8 cellular contexts compared by ENCODE assay signal in genomic region chr7:66114743-66115727, GRCh38. TPM values are rescaled to one million over a fixed set of nuclear protein-coding genes. Genes with fewer than 3 reads are reported as not detected.
A peak's percentile ranks its signal among the peaks of the same experiment; 100 is the strongest.
DNase-seq lines count a peak whose midpoint lies in the region; ATAC-seq, FAIRE-seq and TF ChIP-seq lines count a peak whose summit lies in the region.

CRCP (plus strand) TSS chr7:66114847; CDS start chr7:66114963, 116 bp downstream.

- H3K4me1 ChIP-seq in HepG2 (ENCODE audit: insufficient read depth, low read length), result peaks cover 57% of the 10 kb centered on the region

- no peaks in the 10 kb centered on the region for H3K9me3 ChIP-seq in HepG2 (ENCODE audit: low read length)

- peak within 1 kb of the TSS; percentile 98 for H3K9ac ChIP-seq in HepG2 (ENCODE audit: insufficient read depth, low read depth, low read length)

- TSS peak; percentile 88 for BruUV-seq in HepG2 (replicated peaks; lab: Mats Ljungman, UMichigan)

- TF ChIP-seq RAD21 in HepG2 (CRISPR knock-in tag; IDR thresholded peaks at IDR 0.05), result no peak; the same call in 1 of the 2 replicates

- H3K27ac Mint-ChIP-seq in activated CD4-positive, alpha-beta T cell treated with anti-CD3 and anti-CD28 coated beads, Interleukin-2, amount 10 ng/mL, durations not matched to agents 7 days and 5 days, result peak within 1 kb of the TSS; percentile 97
- peak within 1 kb of the TSS; percentile 97 for H3K27ac Mint-ChIP-seq in dendritic cell treated with granulocyte-macrophage colony-stimulating factor and Interleukin-4, amounts not matched to agents 40 ng/mL and 50 ng/mL, for 4 days

- H3K36me3 Mint-ChIP-seq in activated CD4-positive, alpha-beta T cell treated with anti-CD3 and anti-CD28 coated beads, Interleukin-2, amount 10 ng/mL, durations not matched to agents 7 days and 5 days (ENCODE audit: low read depth), result peaks cover 24% of the 10 kb centered on the region
- H3K36me3 Mint-ChIP-seq in dendritic cell treated with granulocyte-macrophage colony-stimulating factor and Interleukin-4, amounts not matched to agents 40 ng/mL and 50 ng/mL, for 4 days (ENCODE audit: low read depth), result peaks cover 38% of the 10 kb centered on the region

- H3K4me3 Mint-ChIP-seq in activated CD4-positive, alpha-beta T cell treated with anti-CD3 and anti-CD28 coated beads, Interleukin-2, amount 10 ng/mL, durations not matched to agents 7 days and 5 days, result peak within 1 kb of the TSS; percentile 96
- peak within 1 kb of the TSS; percentile 87 for H3K4me3 Mint-ChIP-seq in dendritic cell treated with granulocyte-macrophage colony-stimulating factor and Interleukin-4, amounts not matched to agents 40 ng/mL and 50 ng/mL, for 4 days

- peak within 1 kb of the TSS; percentile 90 for H3K4me2 ChIP-seq in HepG2 (ENCODE audit: low read depth, low read length)

- H3K4me3 ChIP-seq in HepG2 (replicated peaks in 1 of 3; ENCODE audit: insufficient read depth in 1 of 3, low read depth in 2 of 3, low read length in 3 of 3), result peak within 1 kb of the TSS; percentile 77 to 89 (median 77)

- H4K20me1 ChIP-seq in HepG2 (ENCODE audit: insufficient read depth, low read length), result no peaks in the 10 kb centered on the region; the same call in 1 of the 2 replicates

- H3K79me2 ChIP-seq in HepG2 (ENCODE audit: insufficient read depth, low read length), result peaks cover 46% of the 10 kb centered on the region

- ATAC-seq in HG03378 (IDR thresholded peaks at IDR 0.05; ENCODE audit: unreplicated experiment) (peak; percentile 74), HepG2 (peak; percentile 89)

- no peak for TF ChIP-seq EP300 in HepG2 (IDR thresholded peaks at IDR 0.05; ENCODE audit: low read depth in 2 of 2, low read length in 2 of 2)
- peak; percentile 57; the same call in 1 of the 2 replicates for TF ChIP-seq EP300 in HepG2 (CRISPR knock-in tag; IDR thresholded peaks at IDR 0.05; ENCODE audit: borderline replicate concordance)

- H3K27me3 Mint-ChIP-seq in activated CD4-positive, alpha-beta T cell treated with anti-CD3 and anti-CD28 coated beads, Interleukin-2, amount 10 ng/mL, durations not matched to agents 7 days and 5 days, result no peaks in the 10 kb centered on the region
- H3K27me3 Mint-ChIP-seq in dendritic cell treated with granulocyte-macrophage colony-stimulating factor and Interleukin-4, amounts not matched to agents 40 ng/mL and 50 ng/mL, for 4 days, result no peaks in the 10 kb centered on the region

- peaks cover 42% of the 10 kb centered on the region for H3K4me1 Mint-ChIP-seq in activated CD4-positive, alpha-beta T cell treated with anti-CD3 and anti-CD28 coated beads, Interleukin-2, amount 10 ng/mL, durations not matched to agents 7 days and 5 days
- H3K4me1 Mint-ChIP-seq in dendritic cell treated with granulocyte-macrophage colony-stimulating factor and Interleukin-4, amounts not matched to agents 40 ng/mL and 50 ng/mL, for 4 days (ENCODE audit: low read depth), result peaks cover 33% of the 10 kb centered on the region

- under 1% methylated on average over 31 of the region's 68 CpGs for WGBS in HepG2 (ENCODE audit: low lambda C conversion rate)

- CTCF ChIA-PET in activated CD4-positive, alpha-beta T cell treated with anti-CD3 and anti-CD28 coated beads, Interleukin-2, amount 10 ng/mL, durations not matched to agents 7 days and 5 days (lab: Charles Lee), result interaction anchor here (0.6 to 2.0 kb wide), 4 partner anchors 14 to 1548 kb away, joined by 3 to 6 read pairs (median 3); no protein-coding TSS in a partner anchor
- CTCF ChIA-PET in HepG2 (lab: Yijun Ruan, JAX; ENCODE audit: low intra/inter-chr PET ratio, low total read pairs), result no interaction called here

- in situ Hi-C loops in HepG2 (cut with HindIII; ENCODE audit: extremely low pct_ligation_motif_present, low pct_unique_long_range_greater_than_20kb), result no loop called here

- no peaks in the 10 kb centered on the region for H3K9me3 Mint-ChIP-seq in activated CD4-positive, alpha-beta T cell treated with anti-CD3 and anti-CD28 coated beads, Interleukin-2, amount 10 ng/mL, durations not matched to agents 7 days and 5 days
- no peaks in the 10 kb centered on the region for H3K9me3 Mint-ChIP-seq in dendritic cell treated with granulocyte-macrophage colony-stimulating factor and Interleukin-4, amounts not matched to agents 40 ng/mL and 50 ng/mL, for 4 days

- peak; percentile 60 for TF ChIP-seq CTCF in HepG2 (CRISPR knock-in tag; IDR thresholded peaks at IDR 0.05)

- peak within 1 kb of the TSS; percentile 98 for H3K27ac ChIP-seq in HepG2 (ENCODE audit: extremely low read length, insufficient read depth, low read length)

- H2AFZ ChIP-seq in HepG2 (ENCODE audit: low read length), result no peak within 1 kb of the TSS

- intact Hi-C loops in dendritic cell treated with granulocyte-macrophage colony-stimulating factor and Interleukin-4, amounts not matched to agents 40 ng/mL and 50 ng/mL, for 4 days (cut with micrococcal nuclease), result loop anchor here (2.0 to 10.0 kb wide), 3 partner anchors 38 to 378 kb away; partner anchors contain the start of genes ASL and GUSB
- intact Hi-C loops in HepG2 (cut with micrococcal nuclease; ENCODE audit: unreplicated experiment), result loop anchor here (2.0 to 5.0 kb wide), 2 partner anchors 28 to 38 kb away; partner anchors contain the start of gene ASL

- no peaks in the 10 kb centered on the region for H3K27me3 ChIP-seq in HepG2 (ENCODE audit: control insufficient read depth in 1 of 2, insufficient read depth in 2 of 2, low read length in 2 of 2)

- POLR2A ChIA-PET in activated CD4-positive, alpha-beta T cell treated with anti-CD3 and anti-CD28 coated beads, Interleukin-2, amount 10 ng/mL, durations not matched to agents 7 days and 5 days (lab: Charles Lee), result interaction anchor here (0.6 to 0.8 kb wide), 3 partner anchors 83 to 415 kb away, joined by 3 to 4 read pairs (median 4); no protein-coding TSS in a partner anchor
- POLR2A ChIA-PET in HepG2 (lab: Yijun Ruan, JAX), result interaction anchor here (0.6 to 3.2 kb wide), 17 partner anchors 10 to 481 kb away, joined by 3 to 36 read pairs (median 5); partner anchors contain the start of genes ASL and TPST1

- DNase-seq in C1 segment of cervical spinal cord (lab: John Stamatoyannopoulos, UW), result peak in 13 of 14 donors; percentile 26 to 83 (median 76)
- peak; percentile 63 to 85 for DNase-seq in NCI-H526 (lab: John Stamatoyannopoulos, UW)
- DNase-seq in activated CD4-positive, alpha-beta T cell treated with anti-CD3 and anti-CD28 coated beads, Interleukin-2, amount 10 ng/mL, durations not matched to agents 7 days and 5 days, result peak; percentile 85
- peak; percentile 87 for DNase-seq in HepG2 (ENCODE audit: low spot score)
- peak; percentile 86 for DNase-seq in stimulated activated CD4-positive, alpha-beta T cell treated with anti-CD3 and anti-CD28 coated beads, Interleukin-4, amount 100 ng/mL, for 1 hour

- H3K36me3 ChIP-seq in HepG2 (replicated peaks in 1 of 2; ENCODE audit: control insufficient read depth in 1 of 2, insufficient read depth in 2 of 2, low read length in 2 of 2), result 0 out of 5 replicates have a peak, but pooled peaks cover 0 to 10% of the 10 kb centered on the region in 2 experiments

- peak; percentile 92 for TF ChIP-seq POLR2A in GM19099 (IDR thresholded peaks at IDR 0.05; ENCODE audit: extremely low read depth, insufficient read length, low read depth)
- peak; percentile 74 to 83 for TF ChIP-seq POLR2A in HepG2 (IDR thresholded peaks at IDR 0.05; ENCODE audit: insufficient read depth in 1 of 2, low read depth in 2 of 2, low read length in 2 of 2)

- peak; percentile 37 for FAIRE-seq in HepG2 (lab: Jason Lieb, UNC)

TF ChIP-seq in HepG2, 621 proteins besides CTCF, POLR2A, EP300 and RAD21 (continues in another document):
- TF ChIP-seq KDM1A (CRISPR knock-in tag; IDR thresholded peaks at IDR 0.05) (no peak), ZBTB42 (CRISPR knock-in tag; IDR thresholded peaks at IDR 0.05) (0 out of 2 replicates have a peak, but pooled peaks have one; percentile 48), ZNF34 (CRISPR knock-in tag; IDR thresholded peaks at IDR 0.05; ENCODE audit: borderline replicate concordance) (peak; percentile 80; the same call in 1 of the 2 replicates), TOPORS (CRISPR knock-in tag; IDR thresholded peaks at IDR 0.05) (0 out of 2 replicates have a peak, but pooled peaks have one; percentile 51)
- TF ChIP-seq, protein P1, sequence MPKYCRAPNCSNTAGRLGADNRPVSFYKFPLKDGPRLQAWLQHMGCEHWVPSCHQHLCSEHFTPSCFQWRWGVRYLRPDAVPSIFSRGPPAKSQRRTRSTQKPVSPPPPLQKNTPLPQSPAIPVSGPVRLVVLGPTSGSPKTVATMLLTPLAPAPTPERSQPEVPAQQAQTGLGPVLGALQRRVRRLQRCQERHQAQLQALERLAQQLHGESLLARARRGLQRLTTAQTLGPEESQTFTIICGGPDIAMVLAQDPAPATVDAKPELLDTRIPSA (CRISPR knock-in tag; IDR thresholded peaks at IDR 0.05; ENCODE audit: borderline replicate concordance), result no peak

RNA-seq across cellular contexts. Expression of gene CRCP, which starts in this region (rescaled TPM):
- 10 to 100 TPM; 29.4 to 31.4 TPM for total RNA-seq in activated CD4-positive, alpha-beta T cell treated with anti-CD3 and anti-CD28 coated beads, Interleukin-2, amount 10 ng/mL, durations not matched to agents 7 days and 5 days
- total RNA-seq in HepG2 (2016; rRNA removed; fragmentation: Illumina TruSeq; extraction: Trizol), result 31.0 and 41.1 TPM in 2 replicates
- 9.9 and 16.6 TPM in 2 replicates for total RNA-seq in HepG2 (2016; cell fraction: cytosol; rRNA removed; fragmentation: Illumina TruSeq; extraction: Trizol; ENCODE audit: low read depth)
- 31.6 and 44.5 TPM in 2 replicates for total RNA-seq in HepG2 (2016; cell fraction: insoluble cytoplasmic fraction; rRNA removed; fragmentation: Illumina TruSeq; extraction: Trizol)
- total RNA-seq in HepG2 (2016; cell fraction: membrane; rRNA removed; fragmentation: Illumina TruSeq; extraction: Trizol), result 21.3 and 21.4 TPM in 2 replicates
- total RNA-seq in HepG2 (2016; cell fraction: nucleus; rRNA removed; fragmentation: Illumina TruSeq; extraction: Trizol), result 13.8 and 14.1 TPM in 2 replicates
- 22.7 and 27.7 TPM in 2 replicates for polyA plus RNA-seq in HepG2 (2011; rRNA removed)
- polyA plus RNA-seq in HepG2 (2011; cell fraction: cytosol; rRNA removed), result 27.6 and 28.2 TPM in 2 replicates
- 10.8 and 14.7 TPM in 2 replicates for polyA plus RNA-seq in HepG2 (2011; cell fraction: nucleus; rRNA removed)
- polyA plus RNA-seq in HepG2 (2012), result 20.8 and 22.7 TPM in 2 replicates
- polyA plus RNA-seq in HepG2 (2016; cell fraction: cytosol; fragmentation: Illumina TruSeq; extraction: Trizol; ENCODE audit: low read depth), result 5.1 and 5.2 TPM in 2 replicates
- 28.2 and 29.7 TPM in 2 replicates for polyA plus RNA-seq in HepG2 (2016; cell fraction: insoluble cytoplasmic fraction; fragmentation: Illumina TruSeq; extraction: Trizol; ENCODE audit: low read depth)
- 10.6 and 11.6 TPM in 2 replicates for polyA plus RNA-seq in HepG2 (2016; cell fraction: membrane; fragmentation: Illumina TruSeq; extraction: Trizol; ENCODE audit: low read depth)
- 16.1 and 23.0 TPM in 2 replicates for polyA plus RNA-seq in HepG2 (2016; cell fraction: nucleus; fragmentation: Illumina TruSeq; extraction: Trizol; ENCODE audit: insufficient read depth, low read depth)
- polyA minus RNA-seq in HepG2 (2011; rRNA and poly(A)+ RNA removed; ENCODE audit: low replicate concordance), result 20.8 and 22.0 TPM in 2 replicates
- 20.6 and 22.6 TPM in 2 replicates for polyA minus RNA-seq in HepG2 (2011; cell fraction: cytosol; rRNA and poly(A)+ RNA removed)
- polyA minus RNA-seq in HepG2 (2011; cell fraction: nucleus; rRNA and poly(A)+ RNA removed), result 18.3 and 21.8 TPM in 2 replicates

Comparison
In these comparisons a context has a peak if more than half of its experiments do, and no peak if none do; other contexts are left out.
1. Peak in every context shown above with its lines: DNase-seq, ATAC-seq, H3K4me3 ChIP-seq and H3K27ac ChIP-seq.